Comparison of ENCODE assay signal across 13 cellular contexts in the genomic region with DNA sequence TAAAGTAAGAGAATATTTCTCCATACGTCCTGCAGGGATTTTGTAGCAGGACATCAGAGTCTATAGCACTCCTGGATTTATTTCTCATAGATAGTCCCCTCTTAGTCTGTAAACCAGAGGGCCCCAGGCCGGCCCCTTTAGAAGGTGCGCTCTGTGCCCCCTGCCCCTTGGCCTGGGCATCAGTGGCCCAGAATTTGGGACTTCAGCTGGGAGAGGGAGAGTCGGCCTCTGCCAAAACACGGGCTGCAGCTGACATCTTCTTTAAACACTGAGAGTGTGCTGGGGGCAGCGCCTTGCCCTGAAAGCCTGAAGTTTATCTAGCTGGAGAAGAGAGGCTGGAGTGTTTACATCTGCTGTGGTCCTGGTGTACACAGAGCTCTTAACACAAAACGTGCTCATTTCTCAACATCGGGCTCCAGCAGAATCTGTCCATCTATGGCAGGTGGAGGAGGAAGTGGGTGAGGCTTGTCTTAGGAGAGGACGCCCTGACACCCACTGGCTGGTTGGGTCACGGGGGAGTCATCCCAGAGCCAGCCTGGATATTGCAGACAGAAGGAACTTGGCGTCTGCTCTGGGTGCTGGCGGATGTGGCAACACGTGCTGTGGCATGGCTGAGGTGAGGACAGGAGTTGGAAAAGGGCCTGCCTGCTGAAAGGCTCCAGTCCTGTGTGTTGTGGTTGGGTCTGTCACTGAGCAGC. TPM values are rescaled to one million over a fixed set of nuclear protein-coding genes. Genes with fewer than 3 reads are reported as not detected.
DNase-seq lines count a peak whose midpoint lies in the region; ATAC-seq and TF ChIP-seq lines count a peak whose summit lies in the region.
"Had no signal": no experiment of that assay in that cellular context is flagged by ENCODE, and none has a peak within 500 bp of the region (broad histone marks: within the 10 kb centered on the region; RNA-seq: fewer than 3 reads in every experiment).

No MANE protein-coding gene starts in this region.

- dilution Hi-C loops in IMR-90 (cut with HindIII; ENCODE audit: low sequenced_read_pairs, unreplicated experiment), result no loop called here

- H3K27ac ChIP-seq in IMR-90 (ENCODE audit: insufficient read depth, low read length) (no peak overlapping the region), sigmoid colon (peak overlapping the region; percentile 88 to 97 (median 94)), GM23338 (ENCODE audit: low read depth) (no peak overlapping the region)

- H3K4me2 ChIP-seq in IMR-90 (ENCODE audit: low read depth, low read length) (peak overlapping the region; percentile 1; the same call in 1 of the 2 replicates), GM23338 (no peak overlapping the region)

- H3K27me3 Mint-ChIP-seq in GM23338 (ENCODE audit: insufficient read depth, low read depth, poor library complexity) (peaks cover 11% of the 10 kb centered on the region), glutamatergic neuron (ENCODE audit: unreplicated experiment) (peaks cover 3% of the 10 kb centered on the region)

- no peak overlapping the region for H3K27ac Mint-ChIP-seq in GM23338
- H3K27ac Mint-ChIP-seq in glutamatergic neuron (ENCODE audit: unreplicated experiment), result no peak overlapping the region

- H3K36me3 ChIP-seq in IMR-90 (ENCODE audit: control insufficient read depth, insufficient read depth, low read length) (no peaks in the 10 kb centered on the region), sigmoid colon (no peaks in the 10 kb centered on the region), GM23338 (ENCODE audit: insufficient read depth) (no peaks in the 10 kb centered on the region)

- peak; percentile 41 for DNase-seq in IMR-90
- peak; percentile 95 for DNase-seq in NCI-H510A treated with DMSO at 0.1 percent for 48 hours (lab: John Stamatoyannopoulos, UW)
- peak; percentile 86 for DNase-seq in Right ventricle myocardium inferior (ENCODE audit: missing footprints)
- peak; percentile 98 for DNase-seq in sigmoid colon
- DNase-seq in GM23338 (ENCODE audit: low spot score), result no peak
- DNase-seq in glutamatergic neuron, result no peak
- DNase-seq: CD8-positive, alpha-beta memory T cell; cerebellar nuclear complex; NCI-H1048; trophoblast cell had no signal

- no peak overlapping the region for H2AK5ac ChIP-seq in IMR-90 (ENCODE audit: low read depth, low read length)

- POLR2A ChIA-PET in IMR-90 (lab: Charles Lee; ENCODE audit: unreplicated experiment), result no interaction called here

- no peak overlapping the region for H3K14ac ChIP-seq in IMR-90 (replicated peaks; ENCODE audit: low read depth, low read length)

- no peak overlapping the region for H4K5ac ChIP-seq in IMR-90 (ENCODE audit: low read depth, low read length)

- TF ChIP-seq CTCF in IMR-90 (conservative IDR thresholded peaks at IDR 0.05; ENCODE audit: low read depth, low read length) (no peak), sigmoid colon (IDR thresholded peaks at IDR 0.05) (no peak), GM23338 (conservative IDR thresholded peaks at IDR 0.05; ENCODE audit: low read depth in 2 of 2) (no peak), glutamatergic neuron (IDR thresholded peaks at IDR 0.05; ENCODE audit: partially characterized antibody, unreplicated experiment) (no peak)

- H3K4me1 ChIP-seq in IMR-90 (ENCODE audit: control insufficient read depth, insufficient read depth, low read length), result peaks cover 7% of the 10 kb centered on the region; the same call in 1 of the 2 replicates
- peaks cover 0 to 77% (median 61%) of the 10 kb centered on the region in 4 donors for H3K4me1 ChIP-seq in sigmoid colon
- no peaks in the 10 kb centered on the region for H3K4me1 ChIP-seq in GM23338 (ENCODE audit: insufficient read depth)

- H3K4me3 ChIP-seq in IMR-90 (ENCODE audit: insufficient read depth, low read depth, low read length) (no peak overlapping the region), sigmoid colon (peak overlapping the region in 1 of 4 donors; percentile 13), GM23338 (no peak overlapping the region)

- H4K91ac ChIP-seq in IMR-90 (ENCODE audit: insufficient read depth, low read depth, low read length), result no peak overlapping the region

- H3K9me1 ChIP-seq in IMR-90 (ENCODE audit: insufficient read depth, low read length), result peaks cover 5% of the 10 kb centered on the region; the same call in 1 of the 2 replicates

- CTCF ChIA-PET in IMR-90 (lab: Yijun Ruan, JAX), result interaction anchor here (0.6 to 2.1 kb wide), 2 partner anchors 13 to 108 kb away, joined by 3 to 8 read pairs; no protein-coding TSS in a partner anchor

- no peak overlapping the region; the same call in 1 of the 2 replicates for H3K18ac ChIP-seq in IMR-90 (ENCODE audit: low read depth, low read length)

- TF ChIP-seq EP300 in sigmoid colon (IDR thresholded peaks at IDR 0.05), result peak; percentile 54 to 89 (median 69)

- no peak overlapping the region for H2BK5ac ChIP-seq in IMR-90 (ENCODE audit: low read depth, low read length, poor library complexity, severe bottlenecking)

- intact Hi-C loops in IMR-90 (cut with micrococcal nuclease), result no loop called here
- intact Hi-C loops in Right ventricle myocardium inferior (cut with DNase I), result no loop called here
- intact Hi-C loops in sigmoid colon (cut with DNase I), result no loop called here

- in situ Hi-C loops in IMR-90 (cut with MboI; ENCODE audit: low sequenced_read_pairs), result loop anchor here (10.0 kb wide), 1 partner anchor 213 kb away; the partner anchor contains the start of gene FAM241B

- peaks cover 33% of the 10 kb centered on the region for H3K27me3 ChIP-seq in IMR-90 (ENCODE audit: control insufficient read depth, insufficient read depth, low read length)
- H3K27me3 ChIP-seq in sigmoid colon, result no peaks in the 10 kb centered on the region
- no peaks in the 10 kb centered on the region for H3K27me3 ChIP-seq in GM23338 (ENCODE audit: insufficient read depth)

- no peaks in the 10 kb centered on the region for H4K20me1 ChIP-seq in IMR-90 (ENCODE audit: insufficient read depth, low read length)
- no peaks in the 10 kb centered on the region for H4K20me1 ChIP-seq in GM23338 (replicated peaks; ENCODE audit: insufficient read depth)

- peaks cover 11% of the 10 kb centered on the region; the same call in 1 of the 2 replicates for H3K9me2 ChIP-seq in GM23338 (ENCODE audit: insufficient read depth)

- TF ChIP-seq POLR2A in IMR-90 (IDR thresholded peaks at IDR 0.05; ENCODE audit: low read depth, low read length) (no peak), sigmoid colon (IDR thresholded peaks at IDR 0.05) (no peak)

- no peak overlapping the region for H2BK120ac ChIP-seq in IMR-90 (ENCODE audit: low read depth, low read length)

- H3K4me1 Mint-ChIP-seq in GM23338, result peaks cover 6% of the 10 kb centered on the region; the same call in 2 of the 3 replicates
- peaks cover 6% of the 10 kb centered on the region for H3K4me1 Mint-ChIP-seq in glutamatergic neuron (ENCODE audit: low read depth, unreplicated experiment)

- no peak overlapping the region for H3K56ac ChIP-seq in IMR-90 (ENCODE audit: extremely low read depth, insufficient read depth, low read length)

- H2BK20ac ChIP-seq in IMR-90 (ENCODE audit: low read depth, low read length), result no peak overlapping the region

- WGBS in IMR-90 (ENCODE audit: extremely low coverage in 2 of 2, insufficient read length in 1 of 2), 2 experiments, result 20% methylated on average over 1 of the region's 13 CpGs; no CpG with 5 or more reads in 1 of the 2 experiments
- 70 to 73% methylated on average over 13 of the region's 13 CpGs for WGBS in sigmoid colon, 2 donors

- ATAC-seq in IMR-90 (ENCODE audit: low read depth), result peak; percentile 87
- peak; percentile 93 for ATAC-seq in Right ventricle myocardium inferior
- ATAC-seq in GM23338, result no peak
- no peak for ATAC-seq in GM21447 (IDR thresholded peaks at IDR 0.05; ENCODE audit: unreplicated experiment)
- no peak for ATAC-seq in GM21360 (IDR thresholded peaks at IDR 0.05; ENCODE audit: unreplicated experiment)
- ATAC-seq: Panc1 had no signal

- H4K8ac ChIP-seq in IMR-90 (ENCODE audit: low read depth in 2 of 2, low read length in 2 of 2), result no peak overlapping the region

- no peak overlapping the region for H2BK15ac ChIP-seq in IMR-90 (ENCODE audit: low read depth, low read length)

- H2AK9ac ChIP-seq in IMR-90 (replicated peaks; ENCODE audit: low read depth, low read length, poor library complexity), result no peak overlapping the region

- H3K36me3 Mint-ChIP-seq in GM23338 (ENCODE audit: low read depth) (no peaks in the 10 kb centered on the region), glutamatergic neuron (ENCODE audit: unreplicated experiment) (no peaks in the 10 kb centered on the region)
- H3K36me3 Mint-ChIP-seq: CD8-positive, alpha-beta memory T cell had no signal

- H2AFZ ChIP-seq in IMR-90 (replicated peaks; ENCODE audit: low read length, poor library complexity), result peak overlapping the region; percentile 66
- no peak overlapping the region for H2AFZ ChIP-seq in GM23338

- no TSS peak for BruUV-seq in IMR-90 (replicated peaks; lab: Mats Ljungman, UMichigan)

- no peaks in the 10 kb centered on the region for H3K79me2 ChIP-seq in GM23338 (replicated peaks; ENCODE audit: insufficient read depth)

- no peak for TF ChIP-seq RAD21 in IMR-90 (IDR thresholded peaks at IDR 0.05; ENCODE audit: low read length)

- H3K23ac ChIP-seq in IMR-90 (ENCODE audit: low read depth, low read length), result no peak overlapping the region

- H3K9me3 ChIP-seq in IMR-90 (ENCODE audit: control insufficient read depth, insufficient read depth, low read length), result no peaks in the 10 kb centered on the region
- H3K9me3 ChIP-seq in sigmoid colon, result no peaks in the 10 kb centered on the region

- H3K4ac ChIP-seq in IMR-90 (ENCODE audit: low read depth, low read length), result no peak overlapping the region

- H3K9me3 Mint-ChIP-seq in GM23338, result no peaks in the 10 kb centered on the region; the same call in 2 of the 3 replicates
- peaks cover 2% of the 10 kb centered on the region for H3K9me3 Mint-ChIP-seq in glutamatergic neuron (ENCODE audit: unreplicated experiment)

- no peaks in the 10 kb centered on the region for H3F3A ChIP-seq in GM23338 (replicated peaks; ENCODE audit: low read depth)

- H3K79me1 ChIP-seq in IMR-90 (ENCODE audit: low read depth in 1 of 2, low read length in 2 of 2), result no peaks in the 10 kb centered on the region

- H3K4me3 Mint-ChIP-seq in GM23338, result no peak overlapping the region
- H3K4me3 Mint-ChIP-seq in glutamatergic neuron (ENCODE audit: unreplicated experiment), result no peak overlapping the region

- no peak overlapping the region for H3K9ac ChIP-seq in IMR-90 (ENCODE audit: low read depth, low read length)

RNA-seq across cellular contexts. Expression of gene TACR2, which starts 5.0 kb away (rescaled TPM):
- total RNA-seq in IMR-90 (2012; rRNA removed) (not detected in 2 replicates), Right ventricle myocardium inferior (0.19 TPM), sigmoid colon (100 to 1,000 TPM; 161 to 184 (median 170) TPM), glutamatergic neuron (ENCODE audit: unreplicated experiment) (not detected)
- polyA plus RNA-seq in IMR-90 (2012; rRNA removed) (not detected in 2 replicates), sigmoid colon (10 to 100 TPM in 1 of 3 donors, 1 to 10 TPM in 1, not detected in 1; 6.0 to 14.4 TPM), GM23338 (2016; fragmentation: Nextera tagmentation; extraction: Ambion mirVana) (not detected in 2 replicates)
- 0.03 TPM in 1 of 2 replicates, not detected in the other for polyA plus RNA-seq in IMR-90 (2012; cell fraction: cytosol; rRNA removed)
- not detected in 2 replicates for polyA plus RNA-seq in IMR-90 (2012; cell fraction: nucleus; rRNA removed; ENCODE audit: low replicate concordance)
- total RNA-seq in GM23338 (2014; rRNA removed; shearing (Covaris generic)), result 0.54 TPM in 1 of 2 replicates, not detected in the other
- total RNA-seq: CD8-positive, alpha-beta memory T cell had no signal
- polyA plus RNA-seq: CD8-positive, alpha-beta memory T cell had no signal

RNA-seq across cellular contexts. Expression of gene TSPAN15, which starts 29.5 kb away (rescaled TPM):
- total RNA-seq in IMR-90 (2012; rRNA removed) (not detected in 2 replicates), Right ventricle myocardium inferior (11.8 TPM), sigmoid colon (10 to 100 TPM; 55.4 to 76.4 (median 67.4) TPM), glutamatergic neuron (ENCODE audit: unreplicated experiment) (49.8 TPM)
- polyA plus RNA-seq in IMR-90 (2012; rRNA removed) (0.07 and 0.48 TPM in 2 replicates), sigmoid colon (100 to 1,000 TPM in 1 of 3 donors, 10 to 100 TPM in 2; 43.0 to 100 (median 70.9) TPM), GM23338 (2016; fragmentation: Nextera tagmentation; extraction: Ambion mirVana) (6.6 TPM in 2 replicates)
- polyA plus RNA-seq in IMR-90 (2012; cell fraction: cytosol; rRNA removed), result 0.13 TPM in 1 of 2 replicates, not detected in the other
- polyA plus RNA-seq in IMR-90 (2012; cell fraction: nucleus; rRNA removed; ENCODE audit: low replicate concordance), result 0.08 and 0.19 TPM in 2 replicates
- 10.1 and 12.5 TPM in 2 replicates for total RNA-seq in GM23338 (2014; rRNA removed; shearing (Covaris generic))

Comparison
In these comparisons a context has a peak if more than half of its experiments do, and no peak if none do; other contexts are left out.
1. ATAC-seq: peak in IMR-90 (single experiment) and Right ventricle myocardium inferior (single experiment); none in GM23338 (single experiment), GM21447 (single experiment) and GM21360 (single experiment).
2. DNase-seq: peak in IMR-90 (single experiment), NCI-H510A treated with DMSO at 0.1 percent for 48 hours (single experiment), Right ventricle myocardium inferior (single experiment) and sigmoid colon (single experiment); none in GM23338 (single experiment) and glutamatergic neuron (single experiment).
3. H3K27ac ChIP-seq: peak in sigmoid colon (4 of 4); none in IMR-90 (single experiment) and GM23338 (single experiment).
4. RNA of gene TACR2, which starts 5.0 kb away (total RNA-seq): 161 to 184 TPM in sigmoid colon; 0.19 TPM in Right ventricle myocardium inferior (single experiment), not detected in IMR-90, 0.54 TPM in GM23338 and not detected in glutamatergic neuron (single experiment); every median in the first group is over 100 times any median in the second.